In the genomic region with DNA sequence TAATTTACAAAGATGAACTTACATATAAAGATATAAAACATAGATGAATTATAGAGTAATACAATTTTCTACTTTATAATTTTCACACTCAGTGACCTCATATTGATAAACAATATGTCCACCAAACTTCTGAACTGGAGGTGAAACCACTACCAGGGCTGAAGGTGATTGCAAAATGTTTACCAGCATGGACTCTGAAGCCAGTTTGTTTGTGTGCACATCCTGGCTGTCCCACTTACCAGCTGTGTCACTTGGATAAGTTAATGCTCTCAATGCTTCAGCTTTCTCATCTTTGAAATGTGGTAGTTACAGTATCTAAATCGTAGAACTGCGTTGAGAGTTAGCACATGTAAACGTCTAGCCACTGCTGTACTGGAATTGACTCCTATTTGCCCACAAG, we compare ENCODE assay signal across 29 cellular contexts.
"Had no signal": no experiment of that assay in that cellular context is flagged by ENCODE, and none has a peak within 500 bp of the region (broad histone marks: within the 10 kb centered on the region; RNA-seq: fewer than 3 reads in every experiment).

No MANE protein-coding gene starts in this region.

- DNase-seq: colonic mucosa; cortex of kidney; effector CD8-positive, alpha-beta T cell; effector memory CD8-positive, alpha-beta T cell; endodermal cell; erythroblast; esophagus squamous epithelium; foreskin fibroblast; foreskin melanocyte; heart left ventricle; hypothalamus; immature natural killer cell; islet precursor cell; kidney; kidney glomerular epithelial cell; left colon; left lung; left ventricle myocardium superior; lower lobe of right lung; mesenchymal stem cell; mucosa of descending colon; naive B cell; naive thymus-derived CD8-positive, alpha-beta T cell had no signal

- H3K9me3 Mint-ChIP-seq: dendritic cell treated with granulocyte-macrophage colony-stimulating factor and Interleukin-4, amounts not matched to agents 40 ng/mL and 50 ng/mL, for 4 days; effector memory CD8-positive, alpha-beta T cell; endodermal cell; mesothelial cell of epicardium; naive B cell; naive thymus-derived CD8-positive, alpha-beta T cell had no signal

- H3K4me3 Mint-ChIP-seq: dendritic cell treated with granulocyte-macrophage colony-stimulating factor and Interleukin-4, amounts not matched to agents 40 ng/mL and 50 ng/mL, for 4 days; effector memory CD8-positive, alpha-beta T cell; endodermal cell; immature natural killer cell; mesothelial cell of epicardium; naive B cell; naive thymus-derived CD8-positive, alpha-beta T cell had no signal

- H3K36me3 ChIP-seq: colonic mucosa, esophagus squamous epithelium, gastroesophageal sphincter, heart left ventricle, left lung, lower lobe of right lung had no signal

- H2AFZ ChIP-seq: hepatocyte had no signal

- ATAC-seq: effector memory CD8-positive, alpha-beta T cell; esophagus mucosa; gastroesophageal sphincter; heart left ventricle; left colon; left lung; left ventricle myocardium superior; lower lobe of right lung; mucosa of descending colon; naive thymus-derived CD8-positive, alpha-beta T cell had no signal

- H3K4me3 ChIP-seq: colonic mucosa, esophagus squamous epithelium, gastroesophageal sphincter, heart left ventricle, hepatocyte, left lung, lower lobe of right lung, mucosa of descending colon had no signal

- H3K4me1 Mint-ChIP-seq: endodermal cell, immature natural killer cell, mesothelial cell of epicardium had no signal

- H3K4me1 ChIP-seq: colonic mucosa, esophagus squamous epithelium, gastroesophageal sphincter, heart left ventricle, left lung, lower lobe of right lung had no signal

- H3K79me2 ChIP-seq: hepatocyte had no signal

- H3K36me3 Mint-ChIP-seq: immature natural killer cell; mesothelial cell of epicardium; naive B cell; naive thymus-derived CD8-positive, alpha-beta T cell had no signal

- H3K27me3 ChIP-seq: colonic mucosa, esophagus squamous epithelium, gastroesophageal sphincter, heart left ventricle, hepatocyte, left lung had no signal

- H3K27ac Mint-ChIP-seq: dendritic cell treated with granulocyte-macrophage colony-stimulating factor and Interleukin-4, amounts not matched to agents 40 ng/mL and 50 ng/mL, for 4 days; effector memory CD8-positive, alpha-beta T cell; endodermal cell; immature natural killer cell; mesothelial cell of epicardium; naive B cell; naive thymus-derived CD8-positive, alpha-beta T cell had no signal

- H3K27ac ChIP-seq: colonic mucosa, epithelial cell of prostate, esophagus squamous epithelium, gastroesophageal sphincter, heart left ventricle, hepatocyte, left lung, lower lobe of right lung had no signal

- H3K9me3 ChIP-seq: colonic mucosa, esophagus squamous epithelium, gastroesophageal sphincter, heart left ventricle, left lung, lower lobe of right lung, mucosa of descending colon had no signal

- H3K4me2 ChIP-seq: hepatocyte had no signal

- H3K27me3 Mint-ChIP-seq: dendritic cell treated with granulocyte-macrophage colony-stimulating factor and Interleukin-4, amounts not matched to agents 40 ng/mL and 50 ng/mL, for 4 days had no signal
